In the genomic region with DNA sequence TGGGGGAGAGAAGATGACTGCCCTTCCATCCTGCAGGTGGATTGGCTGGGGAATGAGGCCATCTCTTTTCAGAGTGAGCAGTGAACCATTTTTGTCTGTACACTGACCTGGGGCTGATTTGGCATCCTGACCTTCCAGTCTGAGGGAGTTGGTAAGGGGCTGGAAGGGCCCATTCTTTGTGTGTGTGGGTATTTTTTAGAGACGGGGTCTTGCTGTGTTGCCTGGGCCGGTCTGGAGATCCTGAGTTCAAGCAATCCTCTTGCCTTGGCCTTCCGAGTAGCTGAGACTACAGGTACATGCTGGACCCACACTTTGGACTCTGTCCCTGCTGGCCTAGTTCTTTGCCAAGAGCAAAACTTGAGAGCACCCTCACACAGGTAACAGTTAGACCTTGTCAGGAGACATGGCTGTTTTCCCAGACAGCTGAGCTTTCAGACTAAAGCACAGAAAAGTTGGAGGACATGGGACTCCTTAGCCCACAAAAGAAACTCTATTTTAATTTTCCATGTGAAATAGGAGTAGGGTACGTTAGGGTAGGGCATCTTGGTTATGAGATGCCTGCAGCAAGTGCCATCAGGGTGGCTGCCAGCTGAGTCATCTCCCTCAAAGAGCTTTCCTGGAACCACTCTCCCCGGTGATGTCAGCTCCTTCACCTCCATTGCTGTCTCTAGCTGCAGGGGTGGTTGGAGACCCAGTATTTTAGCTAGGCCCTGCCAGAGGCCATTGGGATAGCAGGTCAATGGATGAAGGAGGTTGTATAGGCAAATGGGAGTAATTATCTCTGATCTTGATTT, we compare ENCODE assay signal across 7 cellular contexts.
A peak's percentile ranks its signal among the peaks of the same experiment; 100 is the strongest.
DNase-seq lines count a peak whose midpoint lies in the region; ATAC-seq and TF ChIP-seq lines count a peak whose summit lies in the region.

No MANE protein-coding gene starts in this region.

- H3K27me3 Mint-ChIP-seq in activated T-cell treated with anti-CD3 and anti-CD28 coated beads, Interleukin-2, amount 50 U/mL, for 4 hours (ENCODE audit: low read depth): no peaks in the 10 kb centered on the region

- peaks cover 36 to 83% (median 68%) of the 10 kb centered on the region in 4 donors for H3K4me1 ChIP-seq in stomach

- peak; percentile 59 for DNase-seq in LoVo (ENCODE audit: low spot score)
- DNase-seq in activated T-cell treated with anti-CD3 and anti-CD28 coated beads, Interleukin-2, amount 50 U/mL, for 4 hours: peak; percentile 56
- DNase-seq in kidney glomerular epithelial cell (lab: John Stamatoyannopoulos, UW): peak; percentile 28
- DNase-seq in stomach: peak; percentile 65
- DNase-seq in NCI-H510A treated with DMSO at 0.1 percent for 48 hours (lab: John Stamatoyannopoulos, UW): no peak
- DNase-seq in cerebellum (ENCODE audit: low spot score): no peak

- WGBS in stomach, 5 donors: 46 to 70% (median 59%) methylated on average over 5 of the region's 5 CpGs

- peak; percentile 63 to 68 for ATAC-seq in activated T-cell treated with anti-CD3 and anti-CD28 coated beads, Interleukin-2, amount 50 U/mL, for 4 hours
- ATAC-seq in HG03432 (IDR thresholded peaks at IDR 0.05; ENCODE audit: unreplicated experiment): no peak

- TF ChIP-seq CTCF in stomach (IDR thresholded peaks at IDR 0.05): no peak

- peaks cover 0 to 7% (median 0%) of the 10 kb centered on the region in 4 donors for H3K9me3 ChIP-seq in stomach

- H3K9me3 Mint-ChIP-seq in activated T-cell treated with anti-CD3 and anti-CD28 coated beads, Interleukin-2, amount 50 U/mL, for 4 hours: peaks cover 10% of the 10 kb centered on the region

- no peak overlapping the region for H3K4me3 ChIP-seq in stomach

- H3K27ac ChIP-seq in stomach: peak overlapping the region; percentile 73 to 94 (median 90)

- no peak overlapping the region for H3K4me3 Mint-ChIP-seq in activated T-cell treated with anti-CD3 and anti-CD28 coated beads, Interleukin-2, amount 50 U/mL, for 4 hours

- H3K27me3 ChIP-seq in stomach: no peaks in the 10 kb centered on the region

- no peak for TF ChIP-seq POLR2A in stomach (IDR thresholded peaks at IDR 0.05)

- H3K36me3 Mint-ChIP-seq in activated T-cell treated with anti-CD3 and anti-CD28 coated beads, Interleukin-2, amount 50 U/mL, for 4 hours (ENCODE audit: insufficient read depth): peaks cover 26% of the 10 kb centered on the region

- no peak for TF ChIP-seq EP300 in stomach (IDR thresholded peaks at IDR 0.05)

- no peaks in the 10 kb centered on the region for H3K36me3 ChIP-seq in stomach

- H3K4me1 Mint-ChIP-seq in activated T-cell treated with anti-CD3 and anti-CD28 coated beads, Interleukin-2, amount 50 U/mL, for 4 hours (ENCODE audit: low read depth): peaks cover 94% of the 10 kb centered on the region

- intact Hi-C loops in stomach (cut with DNase I; ENCODE audit: low total_unique reads): no loop called here

Comparison
In these comparisons a context has a peak if more than half of its experiments do, and no peak if none do; other contexts are left out.
1. DNase-seq: peak in LoVo (single experiment), activated T-cell treated with anti-CD3 and anti-CD28 coated beads, Interleukin-2, amount 50 U/mL, for 4 hours (single experiment), kidney glomerular epithelial cell (single experiment) and stomach (single experiment); none in NCI-H510A treated with DMSO at 0.1 percent for 48 hours (single experiment) and cerebellum (single experiment).